Comparison of ENCODE assay signal across 1 cellular context in the genomic region with DNA sequence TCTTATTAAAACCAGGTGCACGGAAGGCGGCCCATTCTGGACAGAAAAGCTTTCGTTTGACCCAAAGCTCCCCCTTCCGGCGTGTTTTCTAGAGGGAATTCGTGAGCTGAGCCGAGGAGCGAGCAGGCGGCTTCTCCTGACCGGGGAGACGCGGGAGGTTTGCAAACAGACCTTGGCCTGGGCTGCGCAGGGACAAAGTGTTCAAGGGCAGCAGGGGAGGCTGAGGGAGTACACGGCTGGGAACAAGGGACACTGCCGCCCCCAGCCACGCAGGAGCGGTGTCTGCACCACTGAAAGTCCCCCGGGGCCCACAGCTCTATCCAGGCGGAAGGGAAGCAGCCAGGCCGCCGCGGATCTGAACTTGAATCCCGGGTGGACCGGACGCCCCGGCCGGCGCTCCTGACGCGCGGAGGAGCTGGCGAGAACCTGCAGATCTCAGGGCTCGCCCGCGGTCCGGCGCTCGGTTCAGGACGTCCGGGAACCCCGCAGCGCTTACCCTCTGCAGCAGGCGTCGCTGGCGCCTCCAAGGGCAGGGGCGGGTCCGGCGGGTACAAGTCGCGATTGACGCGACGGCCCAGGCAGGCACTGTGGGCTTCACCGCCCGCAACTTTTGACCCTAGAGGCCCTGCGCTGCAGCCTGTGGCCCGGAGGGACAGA.
TF ChIP-seq lines count a peak whose summit lies in the region.

No MANE protein-coding gene starts in this region.

TF ChIP-seq in endothelial cell of umbilical vein, 7 proteins besides CTCF, POLR2A, EP300 and RAD21 (continued from another document):
- TF ChIP-seq JUN (IDR thresholded peaks at IDR 0.05; ENCODE audit: borderline replicate concordance, insufficient read depth, insufficient read length, low read depth) (no peak), FOS (IDR thresholded peaks at IDR 0.05; ENCODE audit: borderline replicate concordance, insufficient read depth, low read length) (no peak), POLR2AphosphoS5 (IDR thresholded peaks at IDR 0.05; ENCODE audit: insufficient read depth, low read depth, low read length) (no peak)
